In the genomic region with DNA sequence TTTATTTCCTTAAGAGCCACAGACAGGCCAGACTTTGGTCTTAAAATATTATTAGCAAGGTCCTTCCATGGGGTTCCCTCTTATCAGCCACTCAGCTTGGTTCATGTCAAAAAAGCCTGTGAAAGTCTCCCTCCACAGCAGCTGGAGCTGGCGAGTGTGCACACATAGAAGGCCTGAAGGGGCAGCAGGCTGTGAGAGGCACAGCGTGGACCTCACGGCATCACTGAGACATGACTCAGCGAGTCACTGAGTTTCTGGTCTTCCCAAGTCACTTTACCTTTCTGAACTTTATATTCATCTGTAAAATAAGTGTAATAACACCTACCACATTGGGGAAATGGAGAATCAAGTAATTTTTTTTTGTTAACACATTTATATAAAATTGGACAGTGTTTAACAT, we compare ENCODE assay signal across 1 cellular context.
A peak's percentile ranks its signal among the peaks of the same experiment; 100 is the strongest.
TF ChIP-seq lines count a peak whose summit lies in the region.

No MANE protein-coding gene starts in this region.

TF ChIP-seq in HepG2, 621 proteins besides CTCF, POLR2A, EP300 and RAD21:
- TF ChIP-seq FOSL2 (CRISPR knock-in tag; IDR thresholded peaks at IDR 0.05) (0 out of 2 replicates have a peak, but pooled peaks have one; percentile 15), ZNF672 (CRISPR knock-in tag; IDR thresholded peaks at IDR 0.05) (no peak), TP53 (CRISPR knock-in tag; conservative IDR thresholded peaks at IDR 0.05) (no peak), NFE2 (CRISPR knock-in tag; IDR thresholded peaks at IDR 0.05) (peak; percentile 54; the same call in 1 of the 2 replicates), ZNF335 (CRISPR knock-in tag; IDR thresholded peaks at IDR 0.05) (no peak), DMAP1 (CRISPR knock-in tag; IDR thresholded peaks at IDR 0.05) (no peak), NFE2L2 (IDR thresholded peaks at IDR 0.05; ENCODE audit: low read length) (peak; percentile 43; the same call in 1 of the 2 replicates), MAFK (conservative IDR thresholded peaks at IDR 0.05 in 1 of 2, IDR thresholded peaks at IDR 0.05 in 1 of 2; ENCODE audit: low read length in 2 of 2) (0 out of 4 replicates have a peak, but pooled peaks of 1 of the 2 experiments have one; percentile 3), MIER2 (CRISPR knock-in tag; IDR thresholded peaks at IDR 0.05) (no peak)
TF ChIP-seq in HepG2: peak in this region for 4.
